ENCODE assay signal across 8 cellular contexts in the genomic region with DNA sequence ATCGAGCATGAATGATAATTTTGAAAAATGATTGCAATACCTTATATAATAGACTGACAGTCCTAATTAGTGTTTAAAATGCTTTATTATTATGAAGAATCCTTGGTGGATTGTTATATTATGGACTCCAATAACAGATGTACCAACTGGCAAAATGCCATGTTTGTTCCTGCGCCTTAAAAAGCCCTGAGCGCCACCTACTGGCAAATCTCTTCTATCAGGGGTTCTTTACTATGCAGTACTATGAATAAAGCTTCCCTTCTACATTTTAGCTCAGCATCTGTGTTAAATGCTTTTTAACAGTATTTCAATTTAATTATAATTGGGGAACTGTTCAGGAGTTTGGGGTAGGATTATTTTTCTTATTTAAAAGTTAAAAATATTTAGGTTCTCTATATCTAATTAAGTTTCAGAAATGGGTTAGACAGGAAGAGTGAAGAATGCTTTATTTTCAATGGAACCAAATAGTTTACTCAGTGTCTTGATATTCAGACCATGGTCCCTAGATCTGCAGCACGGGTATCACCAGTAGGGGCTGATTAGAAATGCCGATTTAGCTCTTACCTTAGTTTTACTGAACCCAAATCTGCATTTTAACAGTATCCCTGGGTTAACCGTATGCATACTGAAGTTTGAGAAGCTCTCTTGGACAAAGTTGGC. TPM values are rescaled to one million over a fixed set of nuclear protein-coding genes. Genes with fewer than 3 reads are reported as not detected.
DNase-seq lines count a peak whose midpoint lies in the region; ATAC-seq and TF ChIP-seq lines count a peak whose summit lies in the region.

No MANE protein-coding gene starts in this region.

- peaks cover 22% of the 10 kb centered on the region for H3K4me1 Mint-ChIP-seq in activated naive CD8-positive, alpha-beta T cell treated with anti-CD3 and anti-CD28 coated beads, Interleukin-2, amount 50 U/mL, for 24 hours

- peaks cover 89% of the 10 kb centered on the region for H3K79me2 ChIP-seq in SU-DHL-6 (ENCODE audit: insufficient read depth, low read length)

- H3K27me3 ChIP-seq in SU-DHL-6 (ENCODE audit: low read length), result no peaks in the 10 kb centered on the region

- H3K9ac ChIP-seq in SU-DHL-6 (ENCODE audit: low read length), result no peak overlapping the region

- DNase-seq in CD1c-positive myeloid dendritic cell (ENCODE audit: extremely low spot score) (peak; percentile 90), NCI-H1417 treated with DMSO at 0.1 percent for 48 hours (lab: John Stamatoyannopoulos, UW) (peak; percentile 15), cardiac septum (ENCODE audit: low spot score) (peak; percentile 78), pulmonary artery endothelial cell (ENCODE audit: low read depth, low spot score) (peak; percentile 75)
- DNase-seq in activated naive CD8-positive, alpha-beta T cell treated with anti-CD3 and anti-CD28 coated beads, Interleukin-2, amount 50 U/mL, for 24 hours, result peak; percentile 73

- no peak overlapping the region for H3K4me3 ChIP-seq in SU-DHL-6 (ENCODE audit: insufficient read depth, low read length, poor library complexity, severe bottlenecking)

- ATAC-seq in GM21717 (IDR thresholded peaks at IDR 0.05; ENCODE audit: unreplicated experiment) (peak; percentile 59), HG03025 (IDR thresholded peaks at IDR 0.05; ENCODE audit: low FRiP score, unreplicated experiment) (no peak)
- peak; percentile 57 for ATAC-seq in activated naive CD8-positive, alpha-beta T cell treated with anti-CD3 and anti-CD28 coated beads, Interleukin-2, amount 50 U/mL, for 24 hours

- peaks cover 19% of the 10 kb centered on the region for H3K36me3 Mint-ChIP-seq in activated naive CD8-positive, alpha-beta T cell treated with anti-CD3 and anti-CD28 coated beads, Interleukin-2, amount 50 U/mL, for 24 hours (ENCODE audit: low read depth)

- TF ChIP-seq CTCF in SU-DHL-6 (IDR thresholded peaks at IDR 0.05; ENCODE audit: insufficient read depth, low read length, poor library complexity, severe bottlenecking), result peak; percentile 69

- no peak overlapping the region for H3K27ac ChIP-seq in SU-DHL-6 (ENCODE audit: low read depth, low read length)

- no peaks in the 10 kb centered on the region for H3K9me2 ChIP-seq in SU-DHL-6 (replicated peaks; ENCODE audit: insufficient read depth, low read length)

- intact Hi-C loops in cardiac septum (cut with DNase I), result loop anchor here (2.0 to 5.0 kb wide), 4 partner anchors 36 to 179 kb away; no protein-coding TSS in a partner anchor

- H3K36me3 ChIP-seq in SU-DHL-6 (ENCODE audit: low read length), result peaks cover 3% of the 10 kb centered on the region; the same call in 1 of the 2 replicates

- no peak overlapping the region for H3K4me3 Mint-ChIP-seq in activated naive CD8-positive, alpha-beta T cell treated with anti-CD3 and anti-CD28 coated beads, Interleukin-2, amount 50 U/mL, for 24 hours

- H3K27ac Mint-ChIP-seq in activated naive CD8-positive, alpha-beta T cell treated with anti-CD3 and anti-CD28 coated beads, Interleukin-2, amount 50 U/mL, for 24 hours, result no peak overlapping the region

- peaks cover 6% of the 10 kb centered on the region; the same call in 1 of the 2 replicates for H3F3A ChIP-seq in SU-DHL-6 (ENCODE audit: insufficient read depth)

- no peaks in the 10 kb centered on the region for H3K27me3 Mint-ChIP-seq in activated naive CD8-positive, alpha-beta T cell treated with anti-CD3 and anti-CD28 coated beads, Interleukin-2, amount 50 U/mL, for 24 hours

- H4K20me1 ChIP-seq in SU-DHL-6 (ENCODE audit: low read depth, low read length), result no peaks in the 10 kb centered on the region

- H2AFZ ChIP-seq in SU-DHL-6 (ENCODE audit: low read depth, low read length, severe bottlenecking), result no peak overlapping the region

- H3K9me3 Mint-ChIP-seq in activated naive CD8-positive, alpha-beta T cell treated with anti-CD3 and anti-CD28 coated beads, Interleukin-2, amount 50 U/mL, for 24 hours, result no peaks in the 10 kb centered on the region

- no peak overlapping the region for H3K4me2 ChIP-seq in SU-DHL-6 (ENCODE audit: low read depth, low read length, poor library complexity, severe bottlenecking)

- no peaks in the 10 kb centered on the region for H3K9me3 ChIP-seq in SU-DHL-6 (ENCODE audit: insufficient read depth, low read length)

RNA-seq across cellular contexts. Expression of a gene that starts 20.0 kb away (rescaled TPM):
- total RNA-seq in cardiac septum, result 14.9 TPM
- total RNA-seq in pulmonary artery endothelial cell, result 25.0 and 26.8 TPM in 2 replicates

RNA-seq across cellular contexts. Expression of a gene that starts 25.6 kb away (rescaled TPM):
- total RNA-seq in cardiac septum (10.5 TPM), pulmonary artery endothelial cell (23.5 and 28.8 TPM in 2 replicates)

RNA-seq across cellular contexts. Expression of a gene that starts 40.7 kb away (rescaled TPM):
- total RNA-seq in cardiac septum, result 1,443 TPM
- total RNA-seq in pulmonary artery endothelial cell, result 8.8 and 10.5 TPM in 2 replicates

Comparison
In these comparisons a context has a peak if more than half of its experiments do, and no peak if none do; other contexts are left out.
1. DNase-seq: peak in every context shown above with its lines; median percentile 90 in CD1c-positive myeloid dendritic cell; 78 in cardiac septum; 75 in pulmonary artery endothelial cell; 73 in activated naive CD8-positive, alpha-beta T cell treated with anti-CD3 and anti-CD28 coated beads, Interleukin-2, amount 50 U/mL, for 24 hours; 15 in NCI-H1417 treated with DMSO at 0.1 percent for 48 hours.
2. RNA of a gene that starts 40.7 kb away (total RNA-seq): 1,443 TPM in cardiac septum (single experiment); 8.8 to 10.5 TPM in pulmonary artery endothelial cell; every median in the first group is over 100 times any median in the second.